In the genomic region with DNA sequence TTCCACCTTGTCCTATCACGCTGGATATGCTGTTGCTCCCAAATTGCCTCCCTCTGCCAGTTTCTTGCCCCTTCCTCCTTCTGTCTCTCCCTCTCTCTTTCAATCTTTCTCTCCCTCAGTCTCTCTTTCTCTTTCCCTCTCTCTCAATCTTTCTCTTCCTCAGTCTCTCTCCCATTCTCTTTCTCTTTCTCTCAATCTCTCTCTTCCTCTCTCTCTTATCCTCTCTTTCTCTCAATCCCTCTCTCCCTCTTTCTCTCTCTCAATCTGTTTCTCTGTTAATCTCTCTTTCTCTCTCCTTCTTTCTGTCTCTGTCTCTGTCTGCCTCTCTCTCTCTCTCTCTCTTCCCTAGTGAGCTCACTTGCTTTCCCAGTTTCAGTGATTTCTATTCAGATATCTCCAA, we compare ENCODE assay signal across 24 cellular contexts.
"Had no signal": no experiment of that assay in that cellular context is flagged by ENCODE, and none has a peak within 500 bp of the region (broad histone marks: within the 10 kb centered on the region; RNA-seq: fewer than 3 reads in every experiment).

No MANE protein-coding gene starts in this region.

- ATAC-seq: effector memory CD8-positive, alpha-beta T cell; esophagus mucosa; gastrocnemius medialis; heart right ventricle; left cardiac atrium; left lung; left ventricle myocardium superior; lower lobe of right lung; mucosa of descending colon had no signal

- H3K4me1 ChIP-seq: colonic mucosa, esophagus squamous epithelium, gastrocnemius medialis, heart right ventricle, left lung, lower lobe of right lung had no signal

- H3K36me3 ChIP-seq: colonic mucosa, esophagus squamous epithelium, gastrocnemius medialis, heart right ventricle, left lung, lower lobe of right lung had no signal

- H3K4me3 ChIP-seq: colonic mucosa, esophagus squamous epithelium, gastrocnemius medialis, heart right ventricle, left lung, lower lobe of right lung, mucosa of descending colon had no signal

- H3K27me3 ChIP-seq: colonic mucosa, esophagus squamous epithelium, gastrocnemius medialis, left lung had no signal

- DNase-seq: colonic mucosa; cortex of kidney; effector CD8-positive, alpha-beta T cell; effector memory CD8-positive, alpha-beta T cell; endodermal cell; erythroblast; esophagus squamous epithelium; foreskin fibroblast; foreskin melanocyte; gastrocnemius medialis; glutamatergic neuron; head of caudate nucleus; heart right ventricle; hippocampal formation; left cardiac atrium; left lung; left ventricle myocardium superior; lower lobe of right lung; mesenchymal stem cell; mucosa of descending colon had no signal

- FAIRE-seq: endometrium, keratinocyte had no signal

- H3K27ac ChIP-seq: colonic mucosa, epithelial cell of prostate, esophagus squamous epithelium, gastrocnemius medialis, heart right ventricle, left lung, lower lobe of right lung had no signal

- H3K9me3 ChIP-seq: colonic mucosa, esophagus squamous epithelium, gastrocnemius medialis, heart right ventricle, left lung, lower lobe of right lung, mucosa of descending colon had no signal
